ENCODE assay signal across 8 cellular contexts in genomic region chr7:35919607-35920006, GRCh38.
DNase-seq lines count a peak whose midpoint lies in the region; ATAC-seq and TF ChIP-seq lines count a peak whose summit lies in the region.
"Not testable (repeated sequence)": the region's sequence is repeated elsewhere in the genome, so short reads cannot be mapped to it uniquely, and the experiment has no call there.

No MANE protein-coding gene starts in this region.

- not testable (repeated sequence) for H4K20me1 ChIP-seq in BLaER1 treated with 17β-estradiol and CSF1 and Interleukin-3, amounts not matched to agents 10 nM and 100 nM

- H3K9me3 Mint-ChIP-seq in MCF 10A (ENCODE audit: unreplicated experiment); osteocyte (ENCODE audit: unreplicated experiment): not testable (repeated sequence)

- H3K36me3 ChIP-seq in BLaER1 treated with 17β-estradiol and CSF1 and Interleukin-3, amounts not matched to agents 10 nM and 100 nM, result peaks cover 0 to 11% (median 0%) of the 10 kb centered on the region in 11 experiments; a peak in 2 of 22 replicates

- H3K27ac ChIP-seq in BLaER1 treated with 17β-estradiol and CSF1 and Interleukin-3, amounts not matched to agents 10 nM and 100 nM, result peak overlapping the region in 7 of 11 experiments; percentile 18 to 69 (median 62); a peak in 13 of 22 replicates
- H3K27ac ChIP-seq in HL-60 (replicated peaks), result peak overlapping the region; percentile 37

- H3K4me3 Mint-ChIP-seq in MCF 10A (ENCODE audit: unreplicated experiment); osteocyte (ENCODE audit: unreplicated experiment): not testable (repeated sequence)

- POLR2A ChIA-PET in MCF 10A (lab: Yijun Ruan, JAX), result not testable (repeated sequence)

- not testable (repeated sequence) for H3K27me3 Mint-ChIP-seq in MCF 10A (ENCODE audit: insufficient read depth, unreplicated experiment); osteocyte (ENCODE audit: unreplicated experiment)

- ATAC-seq in GM18909 (IDR thresholded peaks at IDR 0.05; ENCODE audit: poor library complexity, unreplicated experiment), result peak; percentile 70
- peak; percentile 45 for ATAC-seq in GM21717 (IDR thresholded peaks at IDR 0.05; ENCODE audit: unreplicated experiment)
- ATAC-seq in HG03103 (IDR thresholded peaks at IDR 0.05; ENCODE audit: low read depth, unreplicated experiment), result peak; percentile 81

- peak overlapping the region; percentile 40 to 71 (median 63); a peak in 21 of 22 replicates for H3K4me2 ChIP-seq in BLaER1 treated with 17β-estradiol and CSF1 and Interleukin-3, amounts not matched to agents 10 nM and 100 nM

- peaks cover 0 to 30% (median 25%) of the 10 kb centered on the region in 10 experiments; a peak in 17 of 20 replicates for H3K4me1 ChIP-seq in BLaER1 treated with 17β-estradiol and CSF1 and Interleukin-3, amounts not matched to agents 10 nM and 100 nM

- not testable (repeated sequence) for BruUV-seq in MCF 10A (replicated peaks; lab: Mats Ljungman, UMichigan)

- H3K27ac Mint-ChIP-seq in MCF 10A (ENCODE audit: low read depth, unreplicated experiment) (peak overlapping the region; percentile 59), osteocyte (ENCODE audit: unreplicated experiment) (peak overlapping the region; percentile 23)

- CTCF ChIA-PET in MCF 10A (lab: Yijun Ruan, JAX), result interaction anchor here (0.6 to 1.1 kb wide), 4 partner anchors 12 to 393 kb away, joined by 3 to 4 read pairs (median 3); no protein-coding TSS in a partner anchor

- DNase-seq in HL-60 (ENCODE audit: low read depth in 1 of 2, low spot score in 1 of 2) (peak; percentile 24 to 64), NCI-H345 (lab: John Stamatoyannopoulos, UW) (peak; percentile 3)
- not testable (repeated sequence) for DNase-seq in MCF 10A (ENCODE audit: unreplicated experiment); osteocyte (ENCODE audit: extremely low spot score, unreplicated experiment)

- intact Hi-C loops in MCF 10A (cut with micrococcal nuclease), result not testable (repeated sequence)

- H3K4me3 ChIP-seq in BLaER1 treated with 17β-estradiol and CSF1 and Interleukin-3, amounts not matched to agents 10 nM and 100 nM, result peak overlapping the region in 3 of 10 experiments; percentile 32 to 38 (median 37); a peak in 5 of 20 replicates
- H3K4me3 ChIP-seq in HL-60 (replicated peaks; ENCODE audit: insufficient read depth, low read length), result not testable (repeated sequence)

- not testable (repeated sequence) for H3K9me3 ChIP-seq in BLaER1 treated with 17β-estradiol and CSF1 and Interleukin-3, amounts not matched to agents 10 nM and 100 nM (replicated peaks in 1 of 11)

- not testable (repeated sequence) for H3K27me3 ChIP-seq in BLaER1 treated with 17β-estradiol and CSF1 and Interleukin-3, amounts not matched to agents 10 nM and 100 nM; HL-60 (ENCODE audit: insufficient read depth, poor library complexity, severe bottlenecking)

- not testable (repeated sequence) for TF ChIP-seq CTCF in HL-60 (IDR thresholded peaks at IDR 0.05; ENCODE audit: insufficient read depth, low read length); MCF 10A (IDR thresholded peaks at IDR 0.05; ENCODE audit: unreplicated experiment); osteocyte (IDR thresholded peaks at IDR 0.05)

- H3K36me3 Mint-ChIP-seq in MCF 10A (ENCODE audit: insufficient read depth, unreplicated experiment); osteocyte (ENCODE audit: unreplicated experiment): not testable (repeated sequence)

- H3K9ac ChIP-seq in BLaER1 treated with 17β-estradiol and CSF1 and Interleukin-3, amounts not matched to agents 10 nM and 100 nM, result peak overlapping the region in 3 of 11 experiments; percentile 24 to 26 (median 26); a peak in 2 of 22 replicates

- not testable (repeated sequence) for H3K4me1 Mint-ChIP-seq in MCF 10A (ENCODE audit: insufficient read depth, unreplicated experiment); osteocyte (ENCODE audit: unreplicated experiment)
